ENCODE assay signal across 9 cellular contexts in the genomic region with DNA sequence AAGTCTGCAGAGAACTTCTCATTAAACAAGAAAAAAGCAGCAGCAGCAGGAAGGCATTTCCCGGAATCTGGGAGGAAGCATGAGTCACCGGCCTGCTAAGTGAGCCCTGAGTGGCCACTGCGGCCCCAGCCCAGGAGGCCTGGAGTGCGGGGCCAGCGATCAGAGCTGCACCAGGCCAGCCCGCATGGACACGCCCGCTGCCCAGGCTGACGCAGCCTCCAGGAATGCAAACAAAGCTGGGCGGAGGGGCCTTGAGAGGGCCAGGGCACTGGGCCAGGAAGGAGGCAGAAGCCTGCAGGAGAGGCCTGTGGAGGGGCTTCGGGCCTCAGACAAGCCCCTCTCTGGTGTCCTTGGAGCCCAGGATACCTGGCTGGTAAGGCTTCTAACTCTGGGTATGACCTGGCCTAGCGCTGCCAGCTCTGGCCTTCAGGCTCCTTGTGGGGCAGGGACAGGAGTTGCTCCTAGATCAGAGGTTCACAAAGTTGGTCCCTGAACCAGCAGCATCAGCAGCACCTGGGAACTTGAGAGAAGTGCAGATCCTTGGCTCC.
DNase-seq lines count a peak whose midpoint lies in the region; FAIRE-seq and TF ChIP-seq lines count a peak whose summit lies in the region.
"Had no signal": no experiment of that assay in that cellular context is flagged by ENCODE, and none has a peak within 500 bp of the region (broad histone marks: within the 10 kb centered on the region; RNA-seq: fewer than 3 reads in every experiment).

No MANE protein-coding gene starts in this region.

- no peak for FAIRE-seq in bronchial epithelial cell (lab: Jason Lieb, UNC)

- no peak for TF ChIP-seq EP300 in suprapubic skin (IDR thresholded peaks at IDR 0.05)

- H3K27ac ChIP-seq in suprapubic skin (peak overlapping the region; percentile 90), WERI-Rb-1 (no peak overlapping the region)
- no peak overlapping the region for H3K27ac ChIP-seq in effector memory CD4-positive, alpha-beta T cell (ENCODE audit: insufficient read depth, low read length, poor library complexity, severe bottlenecking)

- no peak overlapping the region for H3K4me3 ChIP-seq in AG09309 (ENCODE audit: control insufficient read depth, low read depth, low read length)
- no peak overlapping the region for H3K4me3 ChIP-seq in bronchial epithelial cell (ENCODE audit: low read depth, low read length)
- H3K4me3 ChIP-seq in suprapubic skin = no peak overlapping the region
- H3K4me3 ChIP-seq in effector memory CD4-positive, alpha-beta T cell (ENCODE audit: insufficient read depth, low read depth, low read length, poor library complexity, severe bottlenecking) = no peak overlapping the region
- no peak overlapping the region for H3K4me3 ChIP-seq in WERI-Rb-1 (ENCODE audit: low read depth, low read length)
- H3K4me3 ChIP-seq: dorsolateral prefrontal cortex had no signal

- H3K27me3 ChIP-seq in bronchial epithelial cell (ENCODE audit: control insufficient read depth, insufficient read depth, low read length) = no peaks in the 10 kb centered on the region
- H3K27me3 ChIP-seq in suprapubic skin = no peaks in the 10 kb centered on the region
- no peaks in the 10 kb centered on the region for H3K27me3 ChIP-seq in effector memory CD4-positive, alpha-beta T cell (replicated peaks; ENCODE audit: control insufficient read depth, insufficient read depth, low read length, poor library complexity, severe bottlenecking)
- H3K27me3 ChIP-seq in WERI-Rb-1 (ENCODE audit: insufficient read depth, low read depth, severe bottlenecking) = no peaks in the 10 kb centered on the region
- H3K27me3 ChIP-seq: dorsolateral prefrontal cortex had no signal

- 53% methylated on average over 2 of the region's 12 CpGs for whole genome bisulfite sequencing in suprapubic skin

- H3K9me3 ChIP-seq in suprapubic skin (no peaks in the 10 kb centered on the region), WERI-Rb-1 (ENCODE audit: severe bottlenecking) (no peaks in the 10 kb centered on the region)
- H3K9me3 ChIP-seq in effector memory CD4-positive, alpha-beta T cell (ENCODE audit: control insufficient read depth, low read length) = no peaks in the 10 kb centered on the region

- TF ChIP-seq POLR2A in suprapubic skin (IDR thresholded peaks at IDR 0.05) = no peak

- H3K36me3 ChIP-seq in bronchial epithelial cell (ENCODE audit: control insufficient read depth, insufficient read depth, low read length) (no peaks in the 10 kb centered on the region), suprapubic skin (no peaks in the 10 kb centered on the region), WERI-Rb-1 (no peaks in the 10 kb centered on the region)
- no peaks in the 10 kb centered on the region for H3K36me3 ChIP-seq in effector memory CD4-positive, alpha-beta T cell (ENCODE audit: control insufficient read depth, insufficient read depth, low read length)

- peaks cover 49% of the 10 kb centered on the region for H3K4me1 ChIP-seq in suprapubic skin
- H3K4me1 ChIP-seq in effector memory CD4-positive, alpha-beta T cell (ENCODE audit: control insufficient read depth, insufficient read depth, low read length, poor library complexity, severe bottlenecking) = no peaks in the 10 kb centered on the region

- TF ChIP-seq CTCF in AG09309 (IDR thresholded peaks at IDR 0.05; ENCODE audit: control insufficient read depth, insufficient read depth, low read depth, low read length, missing control alignments) (no peak), bronchial epithelial cell (IDR thresholded peaks at IDR 0.05; ENCODE audit: insufficient read depth, low read length, severe bottlenecking) (no peak), suprapubic skin (IDR thresholded peaks at IDR 0.05) (no peak), WERI-Rb-1 (IDR thresholded peaks at IDR 0.05; ENCODE audit: low read depth, low read length) (no peak)

- peak; percentile 89 for DNase-seq in AG09309 (ENCODE audit: low read depth)
- DNase-seq in HuH-7 (ENCODE audit: low spot score) = peak; percentile 90
- DNase-seq in bronchial epithelial cell (ENCODE audit: low read depth) = peak; percentile 88
- peak; percentile 93 for DNase-seq in kidney glomerular epithelial cell (lab: John Stamatoyannopoulos, UW)
- peak; percentile 93 for DNase-seq in suprapubic skin (ENCODE audit: low spot score in 2 of 2)
- no peak for DNase-seq in effector memory CD4-positive, alpha-beta T cell
- no peak for DNase-seq in stimulated activated CD4-positive, alpha-beta T cell treated with anti-CD3 and anti-CD28 coated beads, Interleukin-15, amount 100 ng/mL, for 24 hours
- DNase-seq in WERI-Rb-1 = no peak

Comparison
In these comparisons a context has a peak if more than half of its experiments do, and no peak if none do; other contexts are left out.
1. DNase-seq: peak in AG09309 (single experiment), HuH-7 (single experiment), bronchial epithelial cell (single experiment), kidney glomerular epithelial cell (single experiment) and suprapubic skin (2 of 2); none in effector memory CD4-positive, alpha-beta T cell (0 of 3), stimulated activated CD4-positive, alpha-beta T cell treated with anti-CD3 and anti-CD28 coated beads, Interleukin-15, amount 100 ng/mL, for 24 hours (single experiment) and WERI-Rb-1 (single experiment).